In the genomic region with DNA sequence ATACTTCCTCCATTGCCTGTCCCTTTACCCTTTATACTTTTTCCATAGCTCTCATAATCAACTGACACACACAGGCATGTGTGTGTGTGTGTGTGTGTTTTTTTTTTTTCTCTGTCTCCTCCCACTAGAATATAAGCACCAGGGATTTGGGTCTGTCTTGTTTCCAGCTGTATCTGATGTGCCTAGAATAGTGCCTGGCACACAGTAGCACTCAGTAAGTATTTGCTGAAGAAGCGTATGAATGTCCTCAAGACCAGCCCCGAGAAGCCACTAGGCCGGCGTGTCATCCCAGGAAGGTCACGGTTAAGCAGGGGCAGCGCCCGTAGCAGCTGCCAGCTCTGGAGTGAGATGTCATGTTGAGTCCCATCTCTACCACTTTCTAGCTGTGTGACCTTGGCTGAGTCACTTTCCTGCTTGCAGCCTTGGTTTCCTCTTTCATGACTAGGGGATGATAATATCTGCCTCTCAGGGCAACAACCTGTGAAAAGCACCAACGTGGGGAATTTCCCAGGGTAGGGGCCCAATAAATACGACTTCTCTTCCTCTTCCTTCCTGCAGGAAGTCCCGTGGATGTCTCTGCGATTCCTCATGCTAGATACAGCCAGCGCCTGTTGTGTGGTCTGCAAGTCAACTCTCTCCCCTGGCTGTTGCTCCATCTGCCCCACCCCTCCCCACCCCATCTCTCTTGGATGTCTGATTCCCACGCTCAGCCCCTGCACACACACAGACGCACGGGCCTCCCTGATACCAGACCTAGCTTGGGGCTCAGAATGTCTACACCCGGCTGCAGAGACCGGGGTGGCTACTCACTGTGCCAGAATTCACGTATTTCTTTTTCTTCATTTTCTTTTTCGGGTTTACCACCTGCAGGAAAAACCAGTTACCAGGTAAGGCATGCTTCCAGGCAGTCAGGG, we compare ENCODE assay signal across 8 cellular contexts. TPM values are rescaled to one million over a fixed set of nuclear protein-coding genes. Genes with fewer than 3 reads are reported as not detected.
A peak's percentile ranks its signal among the peaks of the same experiment; 100 is the strongest.
DNase-seq lines count a peak whose midpoint lies in the region; ATAC-seq lines count a peak whose summit lies in the region.

No MANE protein-coding gene starts in this region.

- ATAC-seq in GM19025 (IDR thresholded peaks at IDR 0.05; ENCODE audit: low read depth, unreplicated experiment), result peak; percentile 42
- no peak for ATAC-seq in GM21515 (IDR thresholded peaks at IDR 0.05; ENCODE audit: unreplicated experiment)

- DNase-seq in M059J (ENCODE audit: low read depth) (peak; percentile 82), glomerular visceral epithelial cell (ENCODE audit: extremely low spot score) (peak; percentile 44), middle frontal gyrus (ENCODE audit: extremely low spot score, low spot score) (no peak), DMS53 treated with DMSO at 0.1 percent for 48 hours (lab: John Stamatoyannopoulos, UW; ENCODE audit: unreplicated experiment) (no peak)
- DNase-seq in activated CD8-positive, alpha-beta memory T cell treated with anti-CD3 and anti-CD28 coated beads for 4 hours (ENCODE audit: low read depth in 2 of 2), result peak; percentile 35 to 54
- peak; percentile 76 for DNase-seq in stimulated activated naive CD4-positive, alpha-beta T cell treated with Interleukin-2 at 50 U/mL for 16 hours (lab: John Stamatoyannopoulos, UW)

RNA-seq across cellular contexts. Expression of gene RAB44, which starts 58.1 kb away (rescaled TPM):
- not detected in 2 replicates for total RNA-seq in M059J (2014; rRNA removed; shearing (Covaris generic))

Comparison
In these comparisons a context has a peak if more than half of its experiments do, and no peak if none do; other contexts are left out.
1. DNase-seq: peak in M059J (single experiment), activated CD8-positive, alpha-beta memory T cell treated with anti-CD3 and anti-CD28 coated beads for 4 hours (2 of 2), glomerular visceral epithelial cell (single experiment) and stimulated activated naive CD4-positive, alpha-beta T cell treated with Interleukin-2 at 50 U/mL for 16 hours (single experiment); none in middle frontal gyrus (single experiment) and DMS53 treated with DMSO at 0.1 percent for 48 hours (single experiment).